In the genomic region with DNA sequence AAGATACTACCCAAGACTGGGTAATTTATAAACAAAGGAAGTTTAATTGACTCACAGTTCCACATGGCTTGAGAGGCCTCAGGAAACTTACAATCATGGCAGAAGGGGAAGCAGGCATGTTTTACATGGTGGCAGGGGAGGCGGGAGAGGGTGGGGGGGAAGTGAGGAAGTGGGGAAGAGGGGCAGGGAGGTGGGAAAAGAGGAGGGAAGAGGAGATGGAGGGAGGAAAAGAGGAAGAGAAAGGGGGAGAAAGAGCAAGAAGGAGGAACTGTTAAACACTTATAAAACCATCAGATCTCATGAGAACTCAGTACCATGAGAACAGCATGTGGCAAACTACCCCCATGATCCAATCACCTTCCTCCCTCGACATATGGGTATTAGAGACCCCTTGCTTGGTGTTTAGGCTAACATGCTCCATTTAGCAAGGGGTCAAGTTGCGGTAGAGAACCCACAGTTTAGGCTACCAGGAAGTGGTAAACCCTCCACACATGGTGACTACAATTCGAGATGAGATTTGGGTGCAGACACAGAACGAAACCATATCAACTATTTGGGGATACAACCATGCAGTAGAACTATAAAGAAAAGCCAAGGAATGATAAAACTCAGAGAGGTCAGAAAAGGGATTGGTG, we compare ENCODE assay signal across 27 cellular contexts. TPM values are rescaled to one million over a fixed set of nuclear protein-coding genes. Genes with fewer than 3 reads are reported as not detected.
DNase-seq lines count a peak whose midpoint lies in the region; ATAC-seq and TF ChIP-seq lines count a peak whose summit lies in the region.
"Had no signal": no experiment of that assay in that cellular context is flagged by ENCODE, and none has a peak within 500 bp of the region (broad histone marks: within the 10 kb centered on the region; RNA-seq: fewer than 3 reads in every experiment).

No MANE protein-coding gene starts in this region.

- peak overlapping the region; percentile 23 for H3K27ac Mint-ChIP-seq in dendritic cell treated with granulocyte-macrophage colony-stimulating factor and Interleukin-4, amounts not matched to agents 40 ng/mL and 50 ng/mL, for 4 days
- no peak overlapping the region for H3K27ac Mint-ChIP-seq in mesothelial cell of epicardium
- H3K27ac Mint-ChIP-seq: stimulated activated naive CD8-positive, alpha-beta T cell treated with anti-CD3 and anti-CD28 coated beads, Interleukin-15, Interleukin-2, amounts not matched to agents 100 ng/mL and 50 ng/mL, for 24 hours had no signal

- no peak for TF ChIP-seq CTCF in Loucy (conservative IDR thresholded peaks at IDR 0.05; ENCODE audit: low read length)
- TF ChIP-seq CTCF in right lobe of liver (IDR thresholded peaks at IDR 0.05), result no peak
- no peak for TF ChIP-seq CTCF in mesothelial cell of epicardium (IDR thresholded peaks at IDR 0.05; ENCODE audit: unreplicated experiment)

- peaks cover 9% of the 10 kb centered on the region for H3K9me3 Mint-ChIP-seq in dendritic cell treated with granulocyte-macrophage colony-stimulating factor and Interleukin-4, amounts not matched to agents 40 ng/mL and 50 ng/mL, for 4 days
- H3K9me3 Mint-ChIP-seq in mesothelial cell of epicardium, result no peaks in the 10 kb centered on the region
- H3K9me3 Mint-ChIP-seq: stimulated activated naive CD8-positive, alpha-beta T cell treated with anti-CD3 and anti-CD28 coated beads, Interleukin-15, Interleukin-2, amounts not matched to agents 100 ng/mL and 50 ng/mL, for 24 hours had no signal

- H3K27ac ChIP-seq in BLaER1 treated with 17β-estradiol and CSF1 and Interleukin-3, amounts not matched to agents 10 nM and 100 nM, result peak overlapping the region; percentile 15 to 93 (median 90); a peak in 20 of 22 replicates
- no peak overlapping the region for H3K27ac ChIP-seq in right lobe of liver
- H3K27ac ChIP-seq: breast epithelium, transverse colon had no signal

- H4K20me1 ChIP-seq in BLaER1 treated with 17β-estradiol and CSF1 and Interleukin-3, amounts not matched to agents 10 nM and 100 nM, result peaks cover 0 to 9% (median 8%) of the 10 kb centered on the region in 11 experiments; a peak in 15 of 22 replicates
- H4K20me1 ChIP-seq in Loucy (ENCODE audit: insufficient read depth, low read length, poor library complexity, severe bottlenecking), result peaks cover 8% of the 10 kb centered on the region

- peak; percentile 67 for DNase-seq in GF-D8 (lab: John Stamatoyannopoulos, UW)
- no peak for DNase-seq in HK-2 (ENCODE audit: unreplicated experiment)
- no peak for DNase-seq in right lobe of liver
- DNase-seq in mesothelial cell of epicardium (ENCODE audit: low spot score in 2 of 2, unreplicated experiment in 2 of 2), result no peak
- DNase-seq: activated CD4-positive, alpha-beta T cell treated with anti-CD3 and anti-CD28 coated beads for 1 hour; activated effector memory CD4-positive, alpha-beta T cell treated with Interleukin-2 at 50 U/mL for 16 hours; adrenal gland; Caco-2; DND-41; IMR-90; left ventricle myocardium superior; NCI-H187 treated with DMSO at 0.1 percent for 48 hours; NCI-H446; NK-92 treated with Interleukin-12 subunit alpha and Interleukin-12 subunit beta, amount 100 ng/mL, for 24 hours; stimulated activated CD4-positive, alpha-beta T cell treated with anti-CD3 and anti-CD28 coated beads, Interleukin-2, amount 100 ng/mL, for 48 hours; T-helper 9 cell; transverse colon had no signal

- WGBS in right lobe of liver (ENCODE audit: insufficient coverage, low coverage, low lambda C conversion rate, missing lambda C conversion rate), result 70% methylated on average over 5 of the region's 5 CpGs

- TF ChIP-seq POLR2A in right lobe of liver (IDR thresholded peaks at IDR 0.05), result no peak

- H3K4me1 ChIP-seq in BLaER1 treated with 17β-estradiol and CSF1 and Interleukin-3, amounts not matched to agents 10 nM and 100 nM, result peaks cover 37 to 51% (median 46%) of the 10 kb centered on the region in 10 experiments
- peaks cover 38% of the 10 kb centered on the region for H3K4me1 ChIP-seq in Loucy (ENCODE audit: insufficient read depth, low read length, poor library complexity, severe bottlenecking)
- no peaks in the 10 kb centered on the region for H3K4me1 ChIP-seq in right lobe of liver
- H3K4me1 ChIP-seq: breast epithelium had no signal

- no peak for ATAC-seq in GM18511 (IDR thresholded peaks at IDR 0.05; ENCODE audit: unreplicated experiment)
- no peak for ATAC-seq in right lobe of liver
- ATAC-seq: HCT116, left ventricle myocardium superior, SK-N-SH treated with all-trans-retinoic acid at 6 μM for 48 hours had no signal

- H3K4me3 ChIP-seq in BLaER1 treated with 17β-estradiol and CSF1 and Interleukin-3, amounts not matched to agents 10 nM and 100 nM, result peak overlapping the region in 4 of 10 experiments; percentile 24 to 46 (median 34); a peak in 9 of 20 replicates
- no peak overlapping the region for H3K4me3 ChIP-seq in Loucy (ENCODE audit: low read length, poor library complexity, severe bottlenecking)
- no peak overlapping the region for H3K4me3 ChIP-seq in right lobe of liver
- H3K4me3 ChIP-seq: adrenal gland, breast epithelium, coronary artery, smooth muscle cell, transverse colon had no signal

- no peaks in the 10 kb centered on the region for H3F3A ChIP-seq in Loucy (ENCODE audit: low read depth)

- peak overlapping the region in 8 of 11 experiments; percentile 56 to 88 (median 70); a peak in 15 of 22 replicates for H3K9ac ChIP-seq in BLaER1 treated with 17β-estradiol and CSF1 and Interleukin-3, amounts not matched to agents 10 nM and 100 nM
- no peak overlapping the region for H3K9ac ChIP-seq in Loucy (ENCODE audit: low read depth, low read length, poor library complexity, severe bottlenecking)

- H2AFZ ChIP-seq in Loucy (ENCODE audit: low read length), result peak overlapping the region; percentile 7; the same call in 1 of the 2 replicates

- H3K27me3 Mint-ChIP-seq in dendritic cell treated with granulocyte-macrophage colony-stimulating factor and Interleukin-4, amounts not matched to agents 40 ng/mL and 50 ng/mL, for 4 days, result no peaks in the 10 kb centered on the region
- no peaks in the 10 kb centered on the region for H3K27me3 Mint-ChIP-seq in mesothelial cell of epicardium (ENCODE audit: low read depth)
- H3K27me3 Mint-ChIP-seq: stimulated activated naive CD8-positive, alpha-beta T cell treated with anti-CD3 and anti-CD28 coated beads, Interleukin-15, Interleukin-2, amounts not matched to agents 100 ng/mL and 50 ng/mL, for 24 hours had no signal

- peaks cover 29% of the 10 kb centered on the region for H3K4me1 Mint-ChIP-seq in dendritic cell treated with granulocyte-macrophage colony-stimulating factor and Interleukin-4, amounts not matched to agents 40 ng/mL and 50 ng/mL, for 4 days (ENCODE audit: low read depth)
- H3K4me1 Mint-ChIP-seq in mesothelial cell of epicardium, result peaks cover 13% of the 10 kb centered on the region

- peak overlapping the region; percentile 81 to 91 (median 89) for H3K4me2 ChIP-seq in BLaER1 treated with 17β-estradiol and CSF1 and Interleukin-3, amounts not matched to agents 10 nM and 100 nM
- H3K4me2 ChIP-seq in Loucy (ENCODE audit: low read depth, low read length, poor library complexity, severe bottlenecking), result peak overlapping the region; percentile 10
- H3K4me2 ChIP-seq: smooth muscle cell had no signal

- H3K4me3 Mint-ChIP-seq in dendritic cell treated with granulocyte-macrophage colony-stimulating factor and Interleukin-4, amounts not matched to agents 40 ng/mL and 50 ng/mL, for 4 days, result no peak overlapping the region
- H3K4me3 Mint-ChIP-seq in mesothelial cell of epicardium, result no peak overlapping the region
- H3K4me3 Mint-ChIP-seq: stimulated activated naive CD8-positive, alpha-beta T cell treated with anti-CD3 and anti-CD28 coated beads, Interleukin-15, Interleukin-2, amounts not matched to agents 100 ng/mL and 50 ng/mL, for 24 hours had no signal

- no peaks in the 10 kb centered on the region for H3K9me2 ChIP-seq in Loucy (replicated peaks; ENCODE audit: low read depth, low read length)

- no peaks in the 10 kb centered on the region for H3K27me3 ChIP-seq in BLaER1 treated with 17β-estradiol and CSF1 and Interleukin-3, amounts not matched to agents 10 nM and 100 nM
- H3K27me3 ChIP-seq in Loucy (ENCODE audit: insufficient read depth, low read length, poor library complexity, severe bottlenecking) (no peaks in the 10 kb centered on the region), right lobe of liver (no peaks in the 10 kb centered on the region)
- H3K27me3 ChIP-seq: adrenal gland, breast epithelium, transverse colon had no signal

- intact Hi-C loops in dendritic cell treated with granulocyte-macrophage colony-stimulating factor and Interleukin-4, amounts not matched to agents 40 ng/mL and 50 ng/mL, for 4 days (cut with micrococcal nuclease), result loop anchor here (10.0 kb wide), 2 partner anchors 958 to 1602 kb away; partner anchors contain the start of gene INSIG1
- intact Hi-C loops in right lobe of liver (cut with DNase I), result no loop called here

- H3K79me2 ChIP-seq in Loucy (ENCODE audit: insufficient read depth, low read length), result peaks cover 12% of the 10 kb centered on the region

- peaks cover 0 to 25% (median 7%) of the 10 kb centered on the region in 11 experiments; a peak in 13 of 22 replicates for H3K9me3 ChIP-seq in BLaER1 treated with 17β-estradiol and CSF1 and Interleukin-3, amounts not matched to agents 10 nM and 100 nM (replicated peaks in 1 of 11)
- H3K9me3 ChIP-seq in Loucy (ENCODE audit: insufficient read depth, low read depth, low read length), result no peaks in the 10 kb centered on the region
- no peaks in the 10 kb centered on the region for H3K9me3 ChIP-seq in right lobe of liver
- H3K9me3 ChIP-seq: adrenal gland, breast epithelium, Caco-2, transverse colon had no signal

- no peaks in the 10 kb centered on the region for H3K36me3 ChIP-seq in BLaER1 treated with 17β-estradiol and CSF1 and Interleukin-3, amounts not matched to agents 10 nM and 100 nM
- no peaks in the 10 kb centered on the region for H3K36me3 ChIP-seq in Loucy (ENCODE audit: insufficient read depth, low read length)
- H3K36me3 ChIP-seq in right lobe of liver, result no peaks in the 10 kb centered on the region
- H3K36me3 ChIP-seq: adrenal gland, breast epithelium, transverse colon had no signal

- H3K36me3 Mint-ChIP-seq in dendritic cell treated with granulocyte-macrophage colony-stimulating factor and Interleukin-4, amounts not matched to agents 40 ng/mL and 50 ng/mL, for 4 days (ENCODE audit: low read depth), result peaks cover 21% of the 10 kb centered on the region
- H3K36me3 Mint-ChIP-seq in mesothelial cell of epicardium, result no peaks in the 10 kb centered on the region

RNA-seq across cellular contexts. Expression of gene LMBR1, which starts 3.5 kb away (rescaled TPM):
- total RNA-seq in right lobe of liver (10 to 100 TPM; 25.1 to 34.5 (median 31.7) TPM), mesothelial cell of epicardium (61.9 to 69.3 TPM (median 62.3 TPM) in 3 replicates)

RNA-seq across cellular contexts. Expression of gene NOM1, which starts 53.0 kb away (rescaled TPM):
- total RNA-seq in right lobe of liver, result 10 to 100 TPM in 1 of 6 experiments, 1 to 10 TPM in 5; 6.1 to 10.2 (median 8.1) TPM
- total RNA-seq in mesothelial cell of epicardium, result 27.0 to 29.3 TPM (median 29.1 TPM) in 3 replicates

Comparison
In these comparisons a context has a peak if more than half of its experiments do, and no peak if none do; other contexts are left out.
1. H3K27ac ChIP-seq: peak in BLaER1 treated with 17β-estradiol and CSF1 and Interleukin-3, amounts not matched to agents 10 nM and 100 nM (11 of 11); none in right lobe of liver (0 of 3).